ENCODE assay signal across 28 cellular contexts in the genomic region with DNA sequence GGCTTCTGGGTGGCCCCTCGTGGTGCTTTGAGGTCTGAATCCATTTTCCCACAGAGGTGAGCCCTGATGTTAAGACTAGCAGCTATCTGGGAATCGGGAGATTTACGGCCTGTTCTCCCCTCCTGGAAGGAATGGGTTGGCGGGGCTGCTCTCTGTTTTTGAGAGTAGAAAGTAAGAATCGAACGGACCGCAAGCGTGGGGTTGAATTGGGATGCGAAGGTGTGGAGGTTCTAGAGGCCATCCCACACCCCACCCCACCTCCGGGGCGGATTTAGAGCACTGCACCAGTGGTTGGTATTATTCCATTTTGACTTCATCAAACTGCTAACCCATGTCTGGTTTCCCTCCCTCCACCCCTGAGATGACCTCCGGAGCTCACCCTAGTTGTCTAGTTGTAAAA. TPM values are rescaled to one million over a fixed set of nuclear protein-coding genes. Genes with fewer than 3 reads are reported as not detected.
DNase-seq lines count a peak whose midpoint lies in the region; ATAC-seq and TF ChIP-seq lines count a peak whose summit lies in the region.
"Had no signal": no experiment of that assay in that cellular context is flagged by ENCODE, and none has a peak within 500 bp of the region (broad histone marks: within the 10 kb centered on the region; RNA-seq: fewer than 3 reads in every experiment).

No MANE protein-coding gene starts in this region.

- no peak for TF ChIP-seq POLR2A in gastrocnemius medialis (IDR thresholded peaks at IDR 0.05)
- TF ChIP-seq POLR2A in tibial nerve (IDR thresholded peaks at IDR 0.05), result no peak

- H3K27ac Mint-ChIP-seq in activated naive CD4-positive, alpha-beta T cell treated with anti-CD3 and anti-CD28 coated beads for 36 hours, result peak overlapping the region; percentile 65
- H3K27ac Mint-ChIP-seq in activated CD8-positive, alpha-beta memory T cell treated with anti-CD3 and anti-CD28 coated beads, Interleukin-2, amount 10 ng/mL, durations not matched to agents 7 days and 5 days, result no peak overlapping the region
- H3K27ac Mint-ChIP-seq in endothelial cell (ENCODE audit: unreplicated experiment), result no peak overlapping the region
- H3K27ac Mint-ChIP-seq in stimulated activated naive CD8-positive, alpha-beta T cell treated with anti-CD3 and anti-CD28 coated beads, Interleukin-15, Interleukin-2, amounts not matched to agents 100 ng/mL and 50 ng/mL, for 24 hours, result peak overlapping the region; percentile 85
- H3K27ac Mint-ChIP-seq: dendritic cell treated with granulocyte-macrophage colony-stimulating factor and Interleukin-4, amounts not matched to agents 40 ng/mL and 50 ng/mL, for 4 days had no signal

- in situ Hi-C loops in gastrocnemius medialis (cut with MboI; ENCODE audit: low sequenced_read_pairs in 4 of 4), result loop anchor here in 2 of 4 donors (25.0 kb wide), 2 partner anchors 128 to 272 kb away; a partner anchor contains a TSS
- in situ Hi-C loops in G401 (cut with HindIII; ENCODE audit: low sequenced_read_pairs), result loop anchor here (10.0 kb wide), 1 partner anchor 55 kb away; no protein-coding TSS in a partner anchor

- H3K4me3 Mint-ChIP-seq in activated naive CD4-positive, alpha-beta T cell treated with anti-CD3 and anti-CD28 coated beads for 36 hours, result peak overlapping the region; percentile 23
- H3K4me3 Mint-ChIP-seq in activated CD8-positive, alpha-beta memory T cell treated with anti-CD3 and anti-CD28 coated beads, Interleukin-2, amount 10 ng/mL, durations not matched to agents 7 days and 5 days, result no peak overlapping the region
- H3K4me3 Mint-ChIP-seq in endothelial cell (ENCODE audit: unreplicated experiment), result peak overlapping the region; percentile 51
- peak overlapping the region; percentile 58 for H3K4me3 Mint-ChIP-seq in stimulated activated naive CD8-positive, alpha-beta T cell treated with anti-CD3 and anti-CD28 coated beads, Interleukin-15, Interleukin-2, amounts not matched to agents 100 ng/mL and 50 ng/mL, for 24 hours
- H3K4me3 Mint-ChIP-seq: dendritic cell treated with granulocyte-macrophage colony-stimulating factor and Interleukin-4, amounts not matched to agents 40 ng/mL and 50 ng/mL, for 4 days; immature natural killer cell had no signal

- no peaks in the 10 kb centered on the region for H3K27me3 Mint-ChIP-seq in activated naive CD4-positive, alpha-beta T cell treated with anti-CD3 and anti-CD28 coated beads for 36 hours (ENCODE audit: low read depth)
- H3K27me3 Mint-ChIP-seq in activated CD8-positive, alpha-beta memory T cell treated with anti-CD3 and anti-CD28 coated beads, Interleukin-2, amount 10 ng/mL, durations not matched to agents 7 days and 5 days, result no peaks in the 10 kb centered on the region
- peaks cover 3% of the 10 kb centered on the region for H3K27me3 Mint-ChIP-seq in endothelial cell (ENCODE audit: unreplicated experiment)
- no peaks in the 10 kb centered on the region for H3K27me3 Mint-ChIP-seq in stimulated activated naive CD8-positive, alpha-beta T cell treated with anti-CD3 and anti-CD28 coated beads, Interleukin-15, Interleukin-2, amounts not matched to agents 100 ng/mL and 50 ng/mL, for 24 hours
- H3K27me3 Mint-ChIP-seq: CD4-positive, alpha-beta memory T cell; dendritic cell treated with granulocyte-macrophage colony-stimulating factor and Interleukin-4, amounts not matched to agents 40 ng/mL and 50 ng/mL, for 4 days had no signal

- H3K27ac ChIP-seq in gastrocnemius medialis (no peak overlapping the region), tibial nerve (no peak overlapping the region)
- H3K27ac ChIP-seq: esophagus squamous epithelium, SK-N-MC, tibial artery had no signal

- peaks cover 51% of the 10 kb centered on the region for H3K4me1 Mint-ChIP-seq in activated naive CD4-positive, alpha-beta T cell treated with anti-CD3 and anti-CD28 coated beads for 36 hours (ENCODE audit: low read depth)
- peaks cover 2% of the 10 kb centered on the region for H3K4me1 Mint-ChIP-seq in activated CD8-positive, alpha-beta memory T cell treated with anti-CD3 and anti-CD28 coated beads, Interleukin-2, amount 10 ng/mL, durations not matched to agents 7 days and 5 days
- H3K4me1 Mint-ChIP-seq in endothelial cell (ENCODE audit: unreplicated experiment), result no peaks in the 10 kb centered on the region
- H3K4me1 Mint-ChIP-seq in stimulated activated naive CD8-positive, alpha-beta T cell treated with anti-CD3 and anti-CD28 coated beads, Interleukin-15, Interleukin-2, amounts not matched to agents 100 ng/mL and 50 ng/mL, for 24 hours (ENCODE audit: low read depth), result peaks cover 42% of the 10 kb centered on the region

- H3K9me3 ChIP-seq in gastrocnemius medialis (no peaks in the 10 kb centered on the region), tibial nerve (no peaks in the 10 kb centered on the region)
- H3K9me3 ChIP-seq: esophagus squamous epithelium, prostate gland, tibial artery had no signal

- H3K27me3 ChIP-seq in gastrocnemius medialis, result no peaks in the 10 kb centered on the region
- H3K27me3 ChIP-seq in tibial nerve, result no peaks in the 10 kb centered on the region
- H3K27me3 ChIP-seq: esophagus squamous epithelium, tibial artery had no signal

- intact Hi-C loops in activated naive CD4-positive, alpha-beta T cell treated with anti-CD3 and anti-CD28 coated beads for 36 hours (cut with micrococcal nuclease), result loop anchor here (1.0 kb wide), 1 partner anchor 21 kb away; no protein-coding TSS in a partner anchor
- intact Hi-C loops in gastrocnemius medialis (cut with DNase I; ENCODE audit: low total_unique reads), result no loop called here

- no peak for TF ChIP-seq EP300 in tibial nerve (IDR thresholded peaks at IDR 0.05)

- CTCF ChIA-PET in activated naive CD4-positive, alpha-beta T cell treated with anti-CD3 and anti-CD28 coated beads for 36 hours (lab: Charles Lee), result interaction anchor here (2.0 kb wide), 1 partner anchor 140 kb away, joined by 6 read pairs; no protein-coding TSS in a partner anchor
- CTCF ChIA-PET in activated CD8-positive, alpha-beta memory T cell treated with anti-CD3 and anti-CD28 coated beads, Interleukin-2, amount 10 ng/mL, durations not matched to agents 7 days and 5 days (lab: Charles Lee), result no interaction called here

- ATAC-seq in activated CD8-positive, alpha-beta memory T cell treated with anti-CD3 and anti-CD28 coated beads, Interleukin-2, amount 10 ng/mL, durations not matched to agents 7 days and 5 days, result no peak
- no peak for ATAC-seq in gastrocnemius medialis
- ATAC-seq: left lobe of liver had no signal

- peaks cover 20 to 21% of the 10 kb centered on the region in 2 donors for H3K4me1 ChIP-seq in gastrocnemius medialis
- peaks cover 0 to 30% (median 11%) of the 10 kb centered on the region in 4 donors for H3K4me1 ChIP-seq in tibial nerve

- H3K4me3 ChIP-seq in gastrocnemius medialis (no peak overlapping the region), tibial nerve (no peak overlapping the region)
- H3K4me3 ChIP-seq: esophagus squamous epithelium, prostate gland, SK-N-MC, tibial artery had no signal

- TF ChIP-seq CTCF in endothelial cell (IDR thresholded peaks at IDR 0.05; ENCODE audit: unreplicated experiment) (no peak), gastrocnemius medialis (IDR thresholded peaks at IDR 0.05 in 4 of 5, conservative IDR thresholded peaks at IDR 0.05 in 1 of 5) (no peak), tibial nerve (IDR thresholded peaks at IDR 0.05) (no peak)

- peaks cover 25% of the 10 kb centered on the region for H3K36me3 Mint-ChIP-seq in activated naive CD4-positive, alpha-beta T cell treated with anti-CD3 and anti-CD28 coated beads for 36 hours (ENCODE audit: low read depth)
- peaks cover 35% of the 10 kb centered on the region for H3K36me3 Mint-ChIP-seq in activated CD8-positive, alpha-beta memory T cell treated with anti-CD3 and anti-CD28 coated beads, Interleukin-2, amount 10 ng/mL, durations not matched to agents 7 days and 5 days
- H3K36me3 Mint-ChIP-seq in endothelial cell (ENCODE audit: low read depth, unreplicated experiment), result peaks cover 30% of the 10 kb centered on the region
- peaks cover 41% of the 10 kb centered on the region for H3K36me3 Mint-ChIP-seq in stimulated activated naive CD8-positive, alpha-beta T cell treated with anti-CD3 and anti-CD28 coated beads, Interleukin-15, Interleukin-2, amounts not matched to agents 100 ng/mL and 50 ng/mL, for 24 hours (ENCODE audit: low read depth)

- peaks cover 3% of the 10 kb centered on the region for H3K9me3 Mint-ChIP-seq in activated naive CD4-positive, alpha-beta T cell treated with anti-CD3 and anti-CD28 coated beads for 36 hours
- no peaks in the 10 kb centered on the region for H3K9me3 Mint-ChIP-seq in activated CD8-positive, alpha-beta memory T cell treated with anti-CD3 and anti-CD28 coated beads, Interleukin-2, amount 10 ng/mL, durations not matched to agents 7 days and 5 days (ENCODE audit: low read depth)
- no peaks in the 10 kb centered on the region for H3K9me3 Mint-ChIP-seq in endothelial cell (ENCODE audit: unreplicated experiment)
- H3K9me3 Mint-ChIP-seq in stimulated activated naive CD8-positive, alpha-beta T cell treated with anti-CD3 and anti-CD28 coated beads, Interleukin-15, Interleukin-2, amounts not matched to agents 100 ng/mL and 50 ng/mL, for 24 hours, result no peaks in the 10 kb centered on the region
- H3K9me3 Mint-ChIP-seq: immature natural killer cell had no signal

- DNase-seq in activated naive CD4-positive, alpha-beta T cell treated with anti-CD3 and anti-CD28 coated beads for 36 hours, result no peak
- DNase-seq in activated naive CD4-positive, alpha-beta T cell (lab: John Stamatoyannopoulos, UW), result no peak
- peak; percentile 30 for DNase-seq in activated CD8-positive, alpha-beta memory T cell treated with anti-CD3 and anti-CD28 coated beads, Interleukin-2, amount 10 ng/mL, durations not matched to agents 7 days and 5 days
- DNase-seq in endothelial cell (ENCODE audit: low spot score) (no peak), gastrocnemius medialis (no peak), tibial nerve (ENCODE audit: low spot score in 2 of 2) (no peak), G401 (ENCODE audit: low spot score) (no peak)
- DNase-seq: activated CD4-positive, alpha-beta T cell treated with anti-CD3 and anti-CD28 coated beads for 48 hours; activated gamma-delta T cell; DMS 273 treated with DMSO at 0.1 percent for 48 hours; EL; esophagus squamous epithelium; foreskin melanocyte; hypothalamus; immature natural killer cell; mesenchymal stem cell; MM.1S; NCI-H1436; NCI-H2081 treated with DMSO at 0.1 percent for 48 hours; stimulated activated naive CD4-positive, alpha-beta T cell treated with Interleukin-2 at 50 U/mL for 16 hours; T-helper 2 cell had no signal

- WGBS in tibial nerve, 2 donors, result 94 to 97% methylated on average over 12 of the region's 12 CpGs

- H3K36me3 ChIP-seq in gastrocnemius medialis (no peaks in the 10 kb centered on the region), tibial nerve (peaks cover 0 to 31% (median 0%) of the 10 kb centered on the region in 3 donors)

RNA-seq across cellular contexts. Expression of a gene that starts 11.5 kb away (rescaled TPM):
- 10 to 100 TPM; 19.6 to 20.0 TPM for total RNA-seq in activated naive CD4-positive, alpha-beta T cell treated with anti-CD3 and anti-CD28 coated beads for 36 hours
- total RNA-seq in activated CD8-positive, alpha-beta memory T cell treated with anti-CD3 and anti-CD28 coated beads, Interleukin-2, amount 10 ng/mL, durations not matched to agents 7 days and 5 days, result 10 to 100 TPM; 28.4 to 36.8 TPM
- 57.9 TPM for total RNA-seq in endothelial cell (ENCODE audit: unreplicated experiment)
- total RNA-seq in gastrocnemius medialis, result 10 to 100 TPM; 13.6 to 50.7 (median 27.0) TPM
- 100 to 1,000 TPM in 1 of 4 donors, 10 to 100 TPM in 3; 71.6 to 119 (median 78.6) TPM for total RNA-seq in tibial nerve
- total RNA-seq in G401 (2014; rRNA removed; shearing (Covaris generic)), result 48.4 and 63.3 TPM in 2 replicates

Comparison
In these comparisons a context has a peak if more than half of its experiments do, and no peak if none do; other contexts are left out.
1. H3K27ac Mint-ChIP-seq: peak in activated naive CD4-positive, alpha-beta T cell treated with anti-CD3 and anti-CD28 coated beads for 36 hours (single experiment) and stimulated activated naive CD8-positive, alpha-beta T cell treated with anti-CD3 and anti-CD28 coated beads, Interleukin-15, Interleukin-2, amounts not matched to agents 100 ng/mL and 50 ng/mL, for 24 hours (single experiment); none in activated CD8-positive, alpha-beta memory T cell treated with anti-CD3 and anti-CD28 coated beads, Interleukin-2, amount 10 ng/mL, durations not matched to agents 7 days and 5 days (single experiment) and endothelial cell (single experiment).